ENCODE assay signal across 1 cellular context in the genomic region with DNA sequence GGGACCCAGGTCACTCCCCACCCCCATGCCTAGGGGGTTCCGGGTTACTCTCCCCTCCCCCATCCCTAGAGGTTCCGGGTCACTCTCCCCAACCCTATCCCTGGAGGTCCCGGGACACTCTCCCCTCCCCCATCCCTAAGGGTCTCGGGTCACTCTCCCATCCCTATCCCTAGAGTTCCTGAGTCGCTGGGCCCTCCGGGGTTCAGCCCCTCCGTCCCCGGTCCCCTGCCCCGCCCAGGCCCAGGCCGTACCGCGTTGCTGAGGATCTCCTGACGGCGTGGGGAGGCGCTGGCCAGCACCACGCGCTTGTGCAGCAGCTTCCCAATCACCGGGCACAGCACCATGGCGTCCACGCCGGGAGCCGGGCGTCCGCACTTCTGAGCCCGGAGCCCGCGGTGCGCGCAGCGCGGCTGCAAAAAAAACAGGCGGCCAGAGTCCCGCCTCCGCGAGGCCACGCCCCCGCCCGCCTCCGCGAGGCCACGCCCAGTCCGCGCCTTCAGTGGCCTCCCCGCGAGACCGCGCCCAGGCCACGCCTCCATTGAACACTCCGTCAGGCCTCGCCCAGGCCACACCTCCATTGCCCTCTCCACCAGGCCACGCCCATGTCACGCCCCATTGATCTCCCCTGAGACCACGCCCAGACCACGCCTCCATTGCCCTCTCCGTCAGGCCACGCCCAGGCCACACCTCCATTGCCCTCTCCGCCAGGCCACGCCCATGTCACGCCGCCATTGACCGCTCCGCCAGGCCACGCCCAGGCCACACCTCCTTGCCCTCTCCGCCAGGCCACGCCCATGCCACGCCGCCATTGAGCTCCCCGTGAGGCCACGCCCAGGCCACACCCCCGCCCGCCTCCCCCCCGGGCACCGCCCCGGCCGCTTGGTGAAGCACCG.
A peak's percentile ranks its signal among the peaks of the same experiment; 100 is the strongest.
TF ChIP-seq lines count a peak whose summit lies in the region.

A gene with protein sequence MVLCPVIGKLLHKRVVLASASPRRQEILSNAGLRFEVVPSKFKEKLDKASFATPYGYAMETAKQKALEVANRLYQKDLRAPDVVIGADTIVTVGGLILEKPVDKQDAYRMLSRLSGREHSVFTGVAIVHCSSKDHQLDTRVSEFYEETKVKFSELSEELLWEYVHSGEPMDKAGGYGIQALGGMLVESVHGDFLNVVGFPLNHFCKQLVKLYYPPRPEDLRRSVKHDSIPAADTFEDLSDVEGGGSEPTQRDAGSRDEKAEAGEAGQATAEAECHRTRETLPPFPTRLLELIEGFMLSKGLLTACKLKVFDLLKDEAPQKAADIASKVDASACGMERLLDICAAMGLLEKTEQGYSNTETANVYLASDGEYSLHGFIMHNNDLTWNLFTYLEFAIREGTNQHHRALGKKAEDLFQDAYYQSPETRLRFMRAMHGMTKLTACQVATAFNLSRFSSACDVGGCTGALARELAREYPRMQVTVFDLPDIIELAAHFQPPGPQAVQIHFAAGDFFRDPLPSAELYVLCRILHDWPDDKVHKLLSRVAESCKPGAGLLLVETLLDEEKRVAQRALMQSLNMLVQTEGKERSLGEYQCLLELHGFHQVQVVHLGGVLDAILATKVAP (minus strand): TSS at position 413 of the 893 bp plus-strand sequence. CDS start 69 bp downstream, at position 344.

TF ChIP-seq in Ishikawa, 13 proteins besides CTCF, POLR2A, EP300 and RAD21 (continued from another document):
- TF ChIP-seq TCF12 (IDR thresholded peaks at IDR 0.05; ENCODE audit: low read depth), result 0 out of 2 replicates have a peak, but pooled peaks have one; percentile 28
- TF ChIP-seq FOXM1 (IDR thresholded peaks at IDR 0.05; ENCODE audit: borderline replicate concordance, low read depth), result no peak
- TF ChIP-seq CREB1 (IDR thresholded peaks at IDR 0.05; ENCODE audit: low read depth), result no peak
- TF ChIP-seq TEAD4 (IDR thresholded peaks at IDR 0.05), result no peak
- TF ChIP-seq, protein P1, sequence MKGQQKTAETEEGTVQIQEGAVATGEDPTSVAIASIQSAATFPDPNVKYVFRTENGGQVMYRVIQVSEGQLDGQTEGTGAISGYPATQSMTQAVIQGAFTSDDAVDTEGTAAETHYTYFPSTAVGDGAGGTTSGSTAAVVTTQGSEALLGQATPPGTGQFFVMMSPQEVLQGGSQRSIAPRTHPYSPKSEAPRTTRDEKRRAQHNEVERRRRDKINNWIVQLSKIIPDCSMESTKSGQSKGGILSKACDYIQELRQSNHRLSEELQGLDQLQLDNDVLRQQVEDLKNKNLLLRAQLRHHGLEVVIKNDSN (IDR thresholded peaks at IDR 0.05), result no peak
- TF ChIP-seq YY1 (IDR thresholded peaks at IDR 0.05; ENCODE audit: low read depth), result peak; percentile 48; the same call in 1 of the 2 replicates
TF ChIP-seq in Ishikawa: peak in this region for 6.
